17 cellular contexts compared by ENCODE assay signal in genomic region chr3:141556034-141556433, GRCh38.
A peak's percentile ranks its signal among the peaks of the same experiment; 100 is the strongest.
DNase-seq lines count a peak whose midpoint lies in the region; ATAC-seq and TF ChIP-seq lines count a peak whose summit lies in the region.
"Had no signal": no experiment of that assay in that cellular context is flagged by ENCODE, and none has a peak within 500 bp of the region (broad histone marks: within the 10 kb centered on the region; RNA-seq: fewer than 3 reads in every experiment).

No MANE protein-coding gene starts in this region.

- H4K20me1 ChIP-seq in mammary epithelial cell (ENCODE audit: insufficient read depth, low read length), result no peaks in the 10 kb centered on the region

- peaks cover 13% of the 10 kb centered on the region for H3K36me3 ChIP-seq in mammary epithelial cell (ENCODE audit: insufficient read depth, low read length)
- H3K36me3 ChIP-seq in breast epithelium, result peaks cover 4% of the 10 kb centered on the region
- H3K36me3 ChIP-seq: adrenal gland had no signal

- H3K9ac ChIP-seq in mammary epithelial cell (ENCODE audit: insufficient read depth, low read length), result no peak overlapping the region

- H3K27ac Mint-ChIP-seq in activated CD4-positive, alpha-beta memory T cell treated with anti-CD3 and anti-CD28 coated beads, Interleukin-2, amount 10 ng/mL, durations not matched to agents 7 days and 5 days, result peak overlapping the region; percentile 22
- H3K27ac Mint-ChIP-seq in stimulated activated effector memory CD8-positive, alpha-beta T cell treated with anti-CD3 and anti-CD28 coated beads, Interleukin-12 subunit alpha, Interleukin-12 subunit beta, amount 100 ng/mL, for 72 hours, result peak overlapping the region; percentile 64
- H3K27ac Mint-ChIP-seq in CD14-positive monocyte, result no peak overlapping the region
- H3K27ac Mint-ChIP-seq: nephron progenitor cell had no signal

- CTCF ChIA-PET in mammary epithelial cell (lab: Charles Lee; ENCODE audit: low non-redundant PET), result no interaction called here
- CTCF ChIA-PET in activated CD4-positive, alpha-beta memory T cell treated with anti-CD3 and anti-CD28 coated beads, Interleukin-2, amount 10 ng/mL, durations not matched to agents 7 days and 5 days (lab: Charles Lee), result interaction anchor here (0.7 to 1.8 kb wide), 4 partner anchors 57 to 261 kb away, joined by 3 to 4 read pairs (median 4); no protein-coding TSS in a partner anchor

- no peak overlapping the region for H3K4me2 ChIP-seq in mammary epithelial cell (ENCODE audit: insufficient read depth, low read depth, low read length)

- H3K4me1 ChIP-seq in mammary epithelial cell (ENCODE audit: insufficient read depth, low read length), result no peaks in the 10 kb centered on the region
- H3K4me1 ChIP-seq in breast epithelium, result no peaks in the 10 kb centered on the region

- WGBS in mammary epithelial cell (ENCODE audit: low coverage, missing lambda C conversion rate), result 89% methylated on average over 1 of the region's 1 CpG

- no peak for TF ChIP-seq POLR2A in breast epithelium (IDR thresholded peaks at IDR 0.05)

- POLR2A ChIA-PET in activated CD4-positive, alpha-beta memory T cell treated with anti-CD3 and anti-CD28 coated beads, Interleukin-2, amount 10 ng/mL, durations not matched to agents 7 days and 5 days (lab: Charles Lee), result interaction anchor here (0.8 to 2.6 kb wide), 3 partner anchors 37 to 68 kb away, joined by 3 to 13 read pairs (median 8); no protein-coding TSS in a partner anchor

- H3K4me3 ChIP-seq in mammary epithelial cell (replicated peaks in 1 of 3; ENCODE audit: insufficient read depth in 1 of 3, low read depth in 2 of 3, low read length in 3 of 3) (no peak overlapping the region), breast epithelium (no peak overlapping the region)
- H3K4me3 ChIP-seq: adrenal gland, lower lobe of right lung, upper lobe of left lung had no signal

- H3K4me1 Mint-ChIP-seq in activated CD4-positive, alpha-beta memory T cell treated with anti-CD3 and anti-CD28 coated beads, Interleukin-2, amount 10 ng/mL, durations not matched to agents 7 days and 5 days, result peaks cover 40% of the 10 kb centered on the region
- H3K4me1 Mint-ChIP-seq in stimulated activated effector memory CD8-positive, alpha-beta T cell treated with anti-CD3 and anti-CD28 coated beads, Interleukin-12 subunit alpha, Interleukin-12 subunit beta, amount 100 ng/mL, for 72 hours, result peaks cover 21% of the 10 kb centered on the region
- H3K4me1 Mint-ChIP-seq in CD14-positive monocyte, result peaks cover 18% of the 10 kb centered on the region
- H3K4me1 Mint-ChIP-seq: nephron progenitor cell had no signal

- no peaks in the 10 kb centered on the region for H3K9me3 Mint-ChIP-seq in activated CD4-positive, alpha-beta memory T cell treated with anti-CD3 and anti-CD28 coated beads, Interleukin-2, amount 10 ng/mL, durations not matched to agents 7 days and 5 days
- no peaks in the 10 kb centered on the region for H3K9me3 Mint-ChIP-seq in stimulated activated effector memory CD8-positive, alpha-beta T cell treated with anti-CD3 and anti-CD28 coated beads, Interleukin-12 subunit alpha, Interleukin-12 subunit beta, amount 100 ng/mL, for 72 hours
- no peaks in the 10 kb centered on the region for H3K9me3 Mint-ChIP-seq in CD14-positive monocyte
- H3K9me3 Mint-ChIP-seq: nephron progenitor cell had no signal

- no peaks in the 10 kb centered on the region for H3K27me3 Mint-ChIP-seq in activated CD4-positive, alpha-beta memory T cell treated with anti-CD3 and anti-CD28 coated beads, Interleukin-2, amount 10 ng/mL, durations not matched to agents 7 days and 5 days
- no peaks in the 10 kb centered on the region for H3K27me3 Mint-ChIP-seq in CD14-positive monocyte (ENCODE audit: low read depth in 3 of 3)

- peaks cover 29% of the 10 kb centered on the region for H3K36me3 Mint-ChIP-seq in activated CD4-positive, alpha-beta memory T cell treated with anti-CD3 and anti-CD28 coated beads, Interleukin-2, amount 10 ng/mL, durations not matched to agents 7 days and 5 days (ENCODE audit: low read depth)
- peaks cover 15% of the 10 kb centered on the region for H3K36me3 Mint-ChIP-seq in stimulated activated effector memory CD8-positive, alpha-beta T cell treated with anti-CD3 and anti-CD28 coated beads, Interleukin-12 subunit alpha, Interleukin-12 subunit beta, amount 100 ng/mL, for 72 hours
- H3K36me3 Mint-ChIP-seq in CD14-positive monocyte, result peaks cover 30 to 36% of the 10 kb centered on the region in 2 donors

- H3K27ac ChIP-seq in mammary epithelial cell (ENCODE audit: insufficient read depth, low read depth, low read length) (no peak overlapping the region), breast epithelium (no peak overlapping the region), epithelial cell of prostate (peak overlapping the region; percentile 26)
- H3K27ac ChIP-seq: adrenal gland, lower lobe of right lung, upper lobe of left lung had no signal

- H2AFZ ChIP-seq in mammary epithelial cell (ENCODE audit: low read depth, low read length), result no peak overlapping the region

- no peak for TF ChIP-seq CTCF in mammary epithelial cell (conservative IDR thresholded peaks at IDR 0.05 in 1 of 2, IDR thresholded peaks at IDR 0.05 in 1 of 2; ENCODE audit: extremely low read depth in 1 of 2, insufficient read depth in 1 of 2, low read depth in 1 of 2, low read length in 2 of 2)
- TF ChIP-seq CTCF in breast epithelium (IDR thresholded peaks at IDR 0.05), result no peak
- no peak for TF ChIP-seq CTCF in CD14-positive monocyte (IDR thresholded peaks at IDR 0.05)

- DNase-seq in mammary epithelial cell (peak; percentile 30), breast epithelium (ENCODE audit: low spot score in 2 of 2) (no peak), epithelial cell of prostate (ENCODE audit: low read depth, low spot score) (peak; percentile 10), iPS-NIHi11 (ENCODE audit: low spot score) (no peak), CD14-positive monocyte (ENCODE audit: low spot score) (no peak), SHP77 (lab: John Stamatoyannopoulos, UW) (no peak)
- DNase-seq in activated CD4-positive, alpha-beta memory T cell treated with anti-CD3 and anti-CD28 coated beads, Interleukin-2, amount 10 ng/mL, durations not matched to agents 7 days and 5 days, result no peak
- peak in 1 of 2 donors; percentile 65 for DNase-seq in stimulated activated effector memory CD8-positive, alpha-beta T cell treated with anti-CD3 and anti-CD28 coated beads, Interleukin-12 subunit alpha, Interleukin-12 subunit beta, amount 100 ng/mL, for 72 hours (ENCODE audit: low spot score in 2 of 2)
- DNase-seq: adrenal gland, KG1, lower lobe of right lung, NCI-H1417, NCI-H446, nephron progenitor cell, retina, SHP77 treated with DMSO at 0.1 percent for 48 hours, upper lobe of left lung had no signal

- H3K27me3 ChIP-seq in mammary epithelial cell (ENCODE audit: insufficient read depth, low read length) (no peaks in the 10 kb centered on the region), breast epithelium (no peaks in the 10 kb centered on the region)
- H3K27me3 ChIP-seq: adrenal gland, upper lobe of left lung had no signal

- ATAC-seq in stimulated activated effector memory CD8-positive, alpha-beta T cell treated with anti-CD3 and anti-CD28 coated beads, Interleukin-12 subunit alpha, Interleukin-12 subunit beta, amount 100 ng/mL, for 72 hours, result peak; percentile 80
- ATAC-seq: lower lobe of right lung had no signal

- no TSS peak for BruUV-seq in mammary epithelial cell (replicated peaks; lab: Mats Ljungman, UMichigan)

- H3K9me3 ChIP-seq in mammary epithelial cell (replicated peaks; ENCODE audit: insufficient read depth, low read length), result no peaks in the 10 kb centered on the region
- H3K9me3 ChIP-seq in breast epithelium, result no peaks in the 10 kb centered on the region
- H3K9me3 ChIP-seq: adrenal gland, lower lobe of right lung, upper lobe of left lung had no signal

- in situ Hi-C loops in mammary epithelial cell (cut with MboI; ENCODE audit: low sequenced_read_pairs in 2 of 2), result loop anchor here (5.0 to 25.0 kb wide), 2 partner anchors 84 to 244 kb away; no protein-coding TSS in a partner anchor

- H3K4me3 Mint-ChIP-seq in activated CD4-positive, alpha-beta memory T cell treated with anti-CD3 and anti-CD28 coated beads, Interleukin-2, amount 10 ng/mL, durations not matched to agents 7 days and 5 days, result no peak overlapping the region
- H3K4me3 Mint-ChIP-seq in stimulated activated effector memory CD8-positive, alpha-beta T cell treated with anti-CD3 and anti-CD28 coated beads, Interleukin-12 subunit alpha, Interleukin-12 subunit beta, amount 100 ng/mL, for 72 hours, result no peak overlapping the region
- H3K4me3 Mint-ChIP-seq in CD14-positive monocyte, result no peak overlapping the region
- H3K4me3 Mint-ChIP-seq: nephron progenitor cell had no signal

- intact Hi-C loops in mammary epithelial cell (cut with micrococcal nuclease) (loop anchor here (10.0 kb wide), 1 partner anchor 191 kb away; the partner anchor contains the start of gene ZBTB38), breast epithelium (cut with DNase I; ENCODE audit: low total_unique reads) (no loop called here), CD14-positive monocyte (cut with micrococcal nuclease) (no loop called here)

- peaks cover 4% of the 10 kb centered on the region for H3K79me2 ChIP-seq in mammary epithelial cell (ENCODE audit: insufficient read depth, low read length)

- dilution Hi-C loops in mammary epithelial cell (cut with HindIII; ENCODE audit: low sequenced_read_pairs), result no loop called here

Comparison
In these comparisons a context has a peak if more than half of its experiments do, and no peak if none do; other contexts are left out.
1. DNase-seq: peak in mammary epithelial cell (single experiment) and epithelial cell of prostate (single experiment); none in breast epithelium (0 of 2), activated CD4-positive, alpha-beta memory T cell treated with anti-CD3 and anti-CD28 coated beads, Interleukin-2, amount 10 ng/mL, durations not matched to agents 7 days and 5 days (single experiment), iPS-NIHi11 (single experiment), CD14-positive monocyte (single experiment) and SHP77 (0 of 2).
2. H3K27ac Mint-ChIP-seq: peak in activated CD4-positive, alpha-beta memory T cell treated with anti-CD3 and anti-CD28 coated beads, Interleukin-2, amount 10 ng/mL, durations not matched to agents 7 days and 5 days (single experiment) and stimulated activated effector memory CD8-positive, alpha-beta T cell treated with anti-CD3 and anti-CD28 coated beads, Interleukin-12 subunit alpha, Interleukin-12 subunit beta, amount 100 ng/mL, for 72 hours (single experiment); none in CD14-positive monocyte (0 of 7).